24 cellular contexts compared by ENCODE assay signal in the genomic region with DNA sequence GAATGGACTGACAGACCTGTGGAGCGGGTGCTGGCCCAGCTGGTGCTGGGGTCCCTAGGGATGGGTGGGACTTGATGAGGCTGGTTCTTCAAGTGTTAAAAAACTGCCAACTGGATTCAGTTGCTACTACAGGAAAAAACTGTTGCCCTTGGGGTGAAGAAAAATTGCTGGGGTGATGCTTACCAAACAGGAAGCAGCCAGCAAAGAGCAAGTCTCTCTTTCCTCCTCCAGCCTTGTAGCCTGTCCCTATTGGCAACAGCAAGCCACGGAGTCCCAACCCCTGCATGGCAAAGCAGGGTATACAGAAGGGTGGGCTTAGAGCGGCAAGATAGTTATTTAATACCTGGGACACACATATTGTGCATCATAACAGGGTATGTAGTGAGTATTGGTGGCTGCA.
"Had no signal": no experiment of that assay in that cellular context is flagged by ENCODE, and none has a peak within 500 bp of the region (broad histone marks: within the 10 kb centered on the region; RNA-seq: fewer than 3 reads in every experiment).

No MANE protein-coding gene starts in this region.

- H3K4me2 ChIP-seq: hepatocyte, smooth muscle cell had no signal

- H3K4me3 ChIP-seq: gastroesophageal sphincter, hepatocyte, right atrium auricular region, smooth muscle cell, stomach, thyroid gland, upper lobe of right lung had no signal

- H3K27me3 Mint-ChIP-seq: activated B cell treated with CpG ODN at 0.5 μM for 24 hours; activated naive CD8-positive, alpha-beta T cell treated with anti-CD3 and anti-CD28 coated beads, Interleukin-2, amount 50 U/mL, for 24 hours had no signal

- H3K79me2 ChIP-seq: hepatocyte had no signal

- H3K9me3 Mint-ChIP-seq: nephron progenitor cell; T-helper 1 cell treated with Interleukin-12 subunit alpha and Interleukin-12 subunit beta and Interleukin-4 antibody, amounts not matched to agents 30 μg/mL and 1 μg/mL, for 36 hours had no signal

- H3K27ac ChIP-seq: gastroesophageal sphincter, hepatocyte, right atrium auricular region, stomach, thyroid gland, upper lobe of right lung had no signal

- H3K36me3 ChIP-seq: gastroesophageal sphincter, right atrium auricular region, stomach, thyroid gland, upper lobe of right lung had no signal

- ATAC-seq: activated naive CD8-positive, alpha-beta T cell treated with anti-CD3 and anti-CD28 coated beads, Interleukin-2, amount 50 U/mL, for 24 hours; gastroesophageal sphincter; left cardiac atrium; left ventricle myocardium superior; stimulated activated naive B cell treated with anti-CD40 and anti-IgM and Interleukin-4, amounts not matched to agents 10 μg/mL and 1 μg/mL and 100 μg/mL, for 72 hours; upper lobe of right lung had no signal

- H3K36me3 Mint-ChIP-seq: stimulated activated naive B cell treated with anti-CD40 and anti-IgM and Interleukin-4, amounts not matched to agents 10 μg/mL and 1 μg/mL and 100 μg/mL, for 72 hours had no signal

- H3K4me1 ChIP-seq: gastroesophageal sphincter, right atrium auricular region, stomach, upper lobe of right lung had no signal

- DNase-seq: activated B cell treated with CpG ODN at 0.5 μM for 24 hours; activated CD4-positive, alpha-beta T cell treated with anti-CD3 and anti-CD28 coated beads, Interleukin-2, amount 50 U/mL, for 1 hour; activated CD8-positive, alpha-beta memory T cell treated with anti-CD3 and anti-CD28 coated beads for 24 hours; activated effector memory CD4-positive, alpha-beta T cell treated with Interleukin-2 at 50 U/mL for 16 hours; activated naive CD4-positive, alpha-beta T cell treated with Interleukin-2 at 50 U/mL for 16 hours; activated naive CD8-positive, alpha-beta T cell treated with anti-CD3 and anti-CD28 coated beads, Interleukin-2, amount 50 U/mL, for 24 hours; amygdala; central memory CD4-positive, alpha-beta T cell; islet precursor cell; left cardiac atrium; left ventricle myocardium superior; nephron progenitor cell; occipital lobe; stimulated activated CD4-positive, alpha-beta T cell treated with anti-CD3 and anti-CD28 coated beads, Interleukin-1b, Interleukin-23, amount 100 ng/mL, for 48 hours; stimulated activated naive B cell treated with anti-CD40 and anti-IgM and Interleukin-4, amounts not matched to agents 10 μg/mL and 1 μg/mL and 100 μg/mL, for 72 hours; stomach; T-helper 9 cell; thyroid gland; upper lobe of right lung had no signal

- H2AFZ ChIP-seq: hepatocyte had no signal

- H3K4me3 Mint-ChIP-seq: activated B cell treated with CpG ODN at 0.5 μM for 24 hours; activated naive CD8-positive, alpha-beta T cell treated with anti-CD3 and anti-CD28 coated beads, Interleukin-2, amount 50 U/mL, for 24 hours; nephron progenitor cell; stimulated activated naive B cell treated with anti-CD40 and anti-IgM and Interleukin-4, amounts not matched to agents 10 μg/mL and 1 μg/mL and 100 μg/mL, for 72 hours; T-helper 1 cell treated with Interleukin-12 subunit alpha and Interleukin-12 subunit beta and Interleukin-4 antibody, amounts not matched to agents 30 μg/mL and 1 μg/mL, for 36 hours had no signal

- H3K4me1 Mint-ChIP-seq: activated B cell treated with CpG ODN at 0.5 μM for 24 hours, nephron progenitor cell had no signal

- H3K9me3 ChIP-seq: gastroesophageal sphincter, right atrium auricular region, stomach, thyroid gland, upper lobe of right lung had no signal

- H3K27me3 ChIP-seq: hepatocyte, right atrium auricular region, stomach, thyroid gland had no signal

- H3K27ac Mint-ChIP-seq: activated B cell treated with CpG ODN at 0.5 μM for 24 hours; activated naive CD8-positive, alpha-beta T cell treated with anti-CD3 and anti-CD28 coated beads, Interleukin-2, amount 50 U/mL, for 24 hours; nephron progenitor cell; stimulated activated naive B cell treated with anti-CD40 and anti-IgM and Interleukin-4, amounts not matched to agents 10 μg/mL and 1 μg/mL and 100 μg/mL, for 72 hours; T-helper 1 cell treated with Interleukin-12 subunit alpha and Interleukin-12 subunit beta and Interleukin-4 antibody, amounts not matched to agents 30 μg/mL and 1 μg/mL, for 36 hours had no signal
